Comparison of ENCODE assay signal across 13 cellular contexts in the genomic region with DNA sequence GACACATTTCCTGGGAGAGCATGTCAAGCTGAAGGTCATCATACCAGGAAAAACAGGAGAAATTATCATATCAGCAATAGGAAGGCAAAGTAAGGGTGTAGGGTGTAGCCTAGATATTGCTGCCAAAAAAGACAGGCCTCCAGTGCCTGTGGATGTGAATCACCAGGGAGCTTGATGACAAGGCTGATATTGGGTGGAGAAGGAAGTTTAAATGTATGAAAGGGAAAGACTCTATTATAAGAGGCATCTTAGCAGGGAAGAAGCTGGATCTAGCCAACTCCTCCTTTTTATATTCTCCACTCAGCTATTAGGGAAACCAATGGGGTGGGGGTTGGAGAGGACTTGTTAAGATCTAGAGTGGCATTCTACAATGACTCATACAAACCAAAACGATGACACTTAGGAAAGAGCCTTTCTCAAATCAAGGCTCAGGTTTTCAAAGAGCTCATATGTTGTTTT. TPM values are rescaled to one million over a fixed set of nuclear protein-coding genes. Genes with fewer than 3 reads are reported as not detected.
DNase-seq lines count a peak whose midpoint lies in the region; ATAC-seq, FAIRE-seq and TF ChIP-seq lines count a peak whose summit lies in the region.
"Had no signal": no experiment of that assay in that cellular context is flagged by ENCODE, and none has a peak within 500 bp of the region (broad histone marks: within the 10 kb centered on the region; RNA-seq: fewer than 3 reads in every experiment).

No MANE protein-coding gene starts in this region.

- TF ChIP-seq CTCF in fibroblast of pulmonary artery (IDR thresholded peaks at IDR 0.05; ENCODE audit: low read length, missing control alignments) (no peak), mesothelial cell of epicardium (IDR thresholded peaks at IDR 0.05; ENCODE audit: unreplicated experiment) (no peak), GM13976 (IDR thresholded peaks at IDR 0.05; ENCODE audit: borderline replicate concordance, control extremely low read depth, extremely low read depth, insufficient read depth, missing control alignments) (no peak)

- no peak for DNase-seq in right cardiac atrium
- DNase-seq in Right ventricle myocardium inferior (ENCODE audit: missing footprints), result no peak
- peak; percentile 34 to 67 for DNase-seq in SW 1271 (lab: John Stamatoyannopoulos, UW)
- DNase-seq in fibroblast of pulmonary artery (ENCODE audit: low read depth), result peak; percentile 68
- DNase-seq in urothelium cell line (ENCODE audit: low spot score), result peak; percentile 48
- no peak for DNase-seq in NCI-H2227 (lab: John Stamatoyannopoulos, UW; ENCODE audit: unreplicated experiment)
- no peak for DNase-seq in mesothelial cell of epicardium (ENCODE audit: low spot score in 2 of 2, unreplicated experiment in 2 of 2)
- DNase-seq in GM13976 (ENCODE audit: low spot score), result no peak
- DNase-seq: activated gamma-delta T cell, gastrocnemius medialis, NCI-H1930 had no signal

- in situ Hi-C loops in GM13976 (cut with MboI; ENCODE audit: low sequenced_read_pairs, unreplicated experiment), result no loop called here

- H3K4me1 Mint-ChIP-seq in mesothelial cell of epicardium, result no peaks in the 10 kb centered on the region

- no peaks in the 10 kb centered on the region for H3K36me3 Mint-ChIP-seq in mesothelial cell of epicardium
- H3K36me3 Mint-ChIP-seq: natural killer cell treated with Interleukin-12 subunit alpha and Interleukin-12 subunit beta and Interleukin-15 and Interleukin-18, amount 100 ng/mL, for 72 hours had no signal

- H3K27ac Mint-ChIP-seq in mesothelial cell of epicardium, result no peak overlapping the region
- H3K27ac Mint-ChIP-seq: natural killer cell treated with Interleukin-12 subunit alpha and Interleukin-12 subunit beta and Interleukin-15 and Interleukin-18, amount 100 ng/mL, for 72 hours; T-helper 1 cell treated with Interleukin-12 subunit alpha and Interleukin-12 subunit beta and Interleukin-4 antibody, amounts not matched to agents 30 μg/mL and 1 μg/mL, for 36 hours had no signal

- intact Hi-C loops in right cardiac atrium (cut with DNase I), result no loop called here
- intact Hi-C loops in Right ventricle myocardium inferior (cut with DNase I), result no loop called here

- ATAC-seq in right cardiac atrium, result peak; percentile 52 to 98
- no peak for ATAC-seq in Right ventricle myocardium inferior
- ATAC-seq: gastrocnemius medialis; natural killer cell treated with Interleukin-12 subunit alpha and Interleukin-12 subunit beta and Interleukin-15 and Interleukin-18, amount 100 ng/mL, for 72 hours had no signal

- no peak overlapping the region for H3K27ac ChIP-seq in right cardiac atrium (ENCODE audit: low read length)
- H3K27ac ChIP-seq: gastrocnemius medialis had no signal

- WGBS in right cardiac atrium, result 36% methylated on average over 1 of the region's 1 CpG

- no peaks in the 10 kb centered on the region for H3K9me3 Mint-ChIP-seq in mesothelial cell of epicardium
- H3K9me3 Mint-ChIP-seq: natural killer cell treated with Interleukin-12 subunit alpha and Interleukin-12 subunit beta and Interleukin-15 and Interleukin-18, amount 100 ng/mL, for 72 hours; T-helper 1 cell treated with Interleukin-12 subunit alpha and Interleukin-12 subunit beta and Interleukin-4 antibody, amounts not matched to agents 30 μg/mL and 1 μg/mL, for 36 hours had no signal

- no peak for FAIRE-seq in urothelium cell line (lab: Jason Lieb, UNC)

- H3K4me3 ChIP-seq in right cardiac atrium (ENCODE audit: low read length) (no peak overlapping the region), fibroblast of pulmonary artery (replicated peaks; ENCODE audit: low read depth, low read length) (no peak overlapping the region)
- H3K4me3 ChIP-seq: gastrocnemius medialis had no signal

- H3K27me3 ChIP-seq in right cardiac atrium (ENCODE audit: control insufficient read depth, insufficient read depth), result no peaks in the 10 kb centered on the region
- H3K27me3 ChIP-seq: gastrocnemius medialis had no signal

- H3K4me1 ChIP-seq in right cardiac atrium (ENCODE audit: control insufficient read depth, insufficient read depth, low read length), result no peaks in the 10 kb centered on the region
- H3K4me1 ChIP-seq: gastrocnemius medialis had no signal

- no peak overlapping the region for H3K4me3 Mint-ChIP-seq in mesothelial cell of epicardium
- H3K4me3 Mint-ChIP-seq: natural killer cell treated with Interleukin-12 subunit alpha and Interleukin-12 subunit beta and Interleukin-15 and Interleukin-18, amount 100 ng/mL, for 72 hours; T-helper 1 cell treated with Interleukin-12 subunit alpha and Interleukin-12 subunit beta and Interleukin-4 antibody, amounts not matched to agents 30 μg/mL and 1 μg/mL, for 36 hours had no signal

- no peaks in the 10 kb centered on the region for H3K9me3 ChIP-seq in right cardiac atrium (ENCODE audit: control insufficient read depth, low read length)
- H3K9me3 ChIP-seq: gastrocnemius medialis had no signal

- peaks cover 2% of the 10 kb centered on the region for H3K27me3 Mint-ChIP-seq in mesothelial cell of epicardium (ENCODE audit: low read depth)

RNA-seq across cellular contexts. Expression of a gene that starts 13.4 kb away (rescaled TPM):
- total RNA-seq in right cardiac atrium, result not detected
- not detected for polyA plus RNA-seq in right cardiac atrium
- total RNA-seq in Right ventricle myocardium inferior, result not detected
- not detected in 3 replicates for total RNA-seq in mesothelial cell of epicardium
- total RNA-seq: gastrocnemius medialis; natural killer cell treated with Interleukin-12 subunit alpha and Interleukin-12 subunit beta and Interleukin-15 and Interleukin-18, amount 100 ng/mL, for 72 hours had no signal

Comparison
In these comparisons a context has a peak if more than half of its experiments do, and no peak if none do; other contexts are left out.
1. DNase-seq: peak in SW 1271 (2 of 2), fibroblast of pulmonary artery (single experiment) and urothelium cell line (single experiment); none in right cardiac atrium (0 of 3), Right ventricle myocardium inferior (single experiment), NCI-H2227 (single experiment), mesothelial cell of epicardium (0 of 2) and GM13976 (single experiment).